In the genomic region with DNA sequence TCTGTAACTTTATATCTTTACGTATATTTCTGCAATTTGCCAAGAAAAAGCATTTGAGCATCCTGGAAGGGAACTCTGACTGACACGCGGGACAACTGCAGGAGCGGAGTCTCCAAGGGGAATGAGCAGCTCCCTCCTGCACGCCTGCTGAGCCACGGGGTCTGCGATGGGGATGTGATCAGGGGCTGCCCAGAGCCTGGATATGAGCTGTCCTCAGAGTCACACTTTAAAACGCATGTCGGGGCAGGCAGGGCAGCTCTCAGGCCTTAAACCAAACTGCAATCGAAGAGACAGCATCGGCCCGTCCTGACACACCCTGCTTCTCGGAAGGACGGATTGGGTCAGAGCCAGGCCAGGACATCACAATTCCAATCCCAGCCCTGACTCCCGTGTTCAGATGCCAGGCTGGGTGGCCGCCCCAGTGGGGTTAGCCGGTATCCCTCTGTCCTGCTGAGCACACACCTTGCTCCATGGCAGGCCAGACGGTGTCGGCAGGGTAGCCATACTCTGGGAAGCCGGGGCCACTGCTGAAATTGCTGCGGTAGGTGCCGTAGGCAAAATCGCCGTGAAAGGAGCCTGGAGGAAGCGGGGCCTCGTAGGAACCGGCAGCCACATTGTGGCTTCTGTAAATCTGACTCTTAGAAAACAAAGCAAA, we compare ENCODE assay signal across 22 cellular contexts. TPM values are rescaled to one million over a fixed set of nuclear protein-coding genes. Genes with fewer than 3 reads are reported as not detected.
A peak's percentile ranks its signal among the peaks of the same experiment; 100 is the strongest.
DNase-seq lines count a peak whose midpoint lies in the region; ATAC-seq, FAIRE-seq and TF ChIP-seq lines count a peak whose summit lies in the region.
"Had no signal": no experiment of that assay in that cellular context is flagged by ENCODE, and none has a peak within 500 bp of the region (broad histone marks: within the 10 kb centered on the region; RNA-seq: fewer than 3 reads in every experiment).

No MANE protein-coding gene starts in this region.

- H3K4me2 ChIP-seq in K562 (ENCODE audit: insufficient read depth, low read length): no peak overlapping the region
- H3K4me2 ChIP-seq: BLaER1 had no signal

- no peaks in the 10 kb centered on the region for H3K9me3 ChIP-seq in K562 (replicated peaks; ENCODE audit: control insufficient read depth, insufficient read depth, low read depth, low read length)
- H3K9me3 ChIP-seq: BLaER1, Caco-2, HAP-1 had no signal

- no peak for FAIRE-seq in K562 (lab: Jason Lieb, UNC)
- FAIRE-seq: A204.1, GM12878, GM18507, H54 had no signal

- no peak overlapping the region for H2AFZ ChIP-seq in K562 (ENCODE audit: low read depth, low read length)

- no TSS peak for BruUV-seq in K562 (replicated peaks; lab: Mats Ljungman, UMichigan)

- peak overlapping the region; percentile 83 for H3K27ac Mint-ChIP-seq in neural crest cell (ENCODE audit: unreplicated experiment)
- H3K27ac Mint-ChIP-seq: B cell; CD4-positive, CD25-positive, alpha-beta regulatory T cell; CD8-positive, alpha-beta T cell; HFFc6 had no signal

- no peaks in the 10 kb centered on the region for H3K9me1 ChIP-seq in K562 (ENCODE audit: control insufficient read depth, insufficient read depth, low read length)

- POLR2A ChIA-PET in RWPE1 (lab: Yijun Ruan, JAX; ENCODE audit: low non-redundant PET): no interaction called here
- POLR2A ChIA-PET in K562 (lab: Yijun Ruan, JAX): interaction anchor here (1.2 to 1.8 kb wide), 2 partner anchors 9 to 20 kb away, joined by 3 to 8 read pairs; no protein-coding TSS in a partner anchor

- H3K36me3 ChIP-seq in K562 (ENCODE audit: control insufficient read depth, insufficient read depth, low read length): peaks cover 97% of the 10 kb centered on the region

- TF ChIP-seq RAD21 in K562 (CRISPR knock-in tag; conservative IDR thresholded peaks at IDR 0.05 in 1 of 2, IDR thresholded peaks at IDR 0.05 in 1 of 2): no peak

- no peak for TF ChIP-seq EP300 in K562 (IDR thresholded peaks at IDR 0.05; ENCODE audit: low read length)

- no peaks in the 10 kb centered on the region for H3K27me3 ChIP-seq in K562 (ENCODE audit: control insufficient read depth in 2 of 2, insufficient read depth in 2 of 2, low read length in 2 of 2)
- H3K27me3 ChIP-seq: BLaER1 had no signal

- no peak overlapping the region for H3K4me3 ChIP-seq in K562
- H3K4me3 ChIP-seq: BLaER1, GM12878, HAP-1 had no signal

- H3K27ac ChIP-seq in RWPE1 (peak overlapping the region; percentile 6; the same call in 1 of the 2 replicates), K562 (ENCODE audit: extremely low read depth, low read depth, low read length) (no peak overlapping the region)
- H3K27ac ChIP-seq: BLaER1, C4-2B had no signal

- in situ Hi-C loops in K562 (cut with MboI): no loop called here

- H3K4me1 ChIP-seq in K562 (replicated peaks in 1 of 2; ENCODE audit: control insufficient read depth in 2 of 2, insufficient read depth in 2 of 2, low read length in 2 of 2): peaks cover 0 to 7% of the 10 kb centered on the region in 2 experiments; a peak in 2 of 5 replicates
- H3K4me1 ChIP-seq: BLaER1, Caco-2, HAP-1 had no signal

- CTCF ChIA-PET in RWPE1 (lab: Yijun Ruan, JAX): interaction anchor here (0.7 kb wide), 2 partner anchors 206 to 763 kb away, joined by 3 to 4 read pairs; a partner anchor contains a TSS
- CTCF ChIA-PET in K562 (lab: Yijun Ruan, JAX; ENCODE audit: low intra/inter-chr PET ratio): no interaction called here

- TF ChIP-seq CTCF in RWPE1 (conservative IDR thresholded peaks at IDR 0.05; ENCODE audit: low read depth) (no peak), K562 (IDR thresholded peaks at IDR 0.05 in 2 of 3, conservative IDR thresholded peaks at IDR 0.05 in 1 of 3; ENCODE audit: insufficient read depth in 2 of 3, low read depth in 1 of 3, low read length in 3 of 3) (no peak), neural crest cell (conservative IDR thresholded peaks at IDR 0.05) (no peak)

- no peak overlapping the region for H3K4me3 Mint-ChIP-seq in neural crest cell
- H3K4me3 Mint-ChIP-seq: B cell; CD4-positive, CD25-positive, alpha-beta regulatory T cell; CD8-positive, alpha-beta T cell; HFFc6 had no signal

- ATAC-seq in K562: no peak
- no peak for ATAC-seq in HG02840 (IDR thresholded peaks at IDR 0.05; ENCODE audit: low FRiP score, unreplicated experiment)
- ATAC-seq in GM21619 (IDR thresholded peaks at IDR 0.05; ENCODE audit: unreplicated experiment): no peak
- ATAC-seq: CD8-positive, alpha-beta T cell; GM12878 had no signal

- intact Hi-C loops in K562 (cut with micrococcal nuclease): no loop called here

- peaks cover 9% of the 10 kb centered on the region for H3K36me3 Mint-ChIP-seq in neural crest cell (ENCODE audit: low read depth)

- peaks cover 13% of the 10 kb centered on the region; the same call in 1 of the 3 replicates for H3K79me2 ChIP-seq in K562 (ENCODE audit: control insufficient read depth, insufficient read depth, low read length)

- DNase-seq in RWPE1 (ENCODE audit: low spot score) (no peak), K562 (ENCODE audit: extremely low read depth in 1 of 4, low spot score in 3 of 4) (no peak), neural crest cell (ENCODE audit: low read depth, low spot score) (no peak), A172 (ENCODE audit: low spot score) (no peak)
- DNase-seq: Caco-2; CD4-positive, CD25-positive, alpha-beta regulatory T cell; CD8-positive, alpha-beta T cell; DMS153; DND-41; GDM1; GOT3; HFFc6 had no signal

- no peaks in the 10 kb centered on the region for H3K27me3 Mint-ChIP-seq in neural crest cell (ENCODE audit: low read depth)
- H3K27me3 Mint-ChIP-seq: B cell; CD4-positive, CD25-positive, alpha-beta regulatory T cell had no signal

- peaks cover 11% of the 10 kb centered on the region for H4K20me1 ChIP-seq in K562 (replicated peaks; ENCODE audit: control insufficient read depth, insufficient read depth, low read length)

- no peaks in the 10 kb centered on the region for H3K4me1 Mint-ChIP-seq in neural crest cell
- H3K4me1 Mint-ChIP-seq: B cell had no signal

- WGBS in K562 (ENCODE audit: insufficient coverage, low coverage, missing lambda C conversion rate): 97% methylated on average over 25 of the region's 27 CpGs

- no peak overlapping the region for H3K9ac ChIP-seq in K562 (ENCODE audit: insufficient read depth in 1 of 2, low read depth in 2 of 2, low read length in 2 of 2)
- H3K9ac ChIP-seq: BLaER1 had no signal

- H3K9me3 Mint-ChIP-seq in neural crest cell: no peaks in the 10 kb centered on the region
- H3K9me3 Mint-ChIP-seq: CD4-positive, CD25-positive, alpha-beta regulatory T cell; CD8-positive, alpha-beta T cell; HFFc6 had no signal

- no peak for TF ChIP-seq POLR2A in K562 (conservative IDR thresholded peaks at IDR 0.05)

RNA-seq across cellular contexts. Expression of a gene that starts 17.2 kb away (rescaled TPM):
- 131 and 191 TPM in 2 replicates for total RNA-seq in K562 (2011; cell fraction: chromatin; rRNA removed; ENCODE audit: low replicate concordance)
- 87.9 and 99.6 TPM in 2 replicates for total RNA-seq in K562 (2011; cell fraction: nucleolus; rRNA removed)
- total RNA-seq in K562 (2011; cell fraction: nucleoplasm; rRNA removed): 87.4 and 93.4 TPM in 2 replicates
- total RNA-seq in K562 (2014; rRNA removed): 17.1 and 20.1 TPM in 2 replicates
- total RNA-seq in K562 (2014; rRNA removed; fragmentation: Illumina TruSeq; extraction: Trizol): 9.1 and 9.3 TPM in 2 replicates
- 8.7 and 11.1 TPM in 2 replicates for total RNA-seq in K562 (2015; rRNA removed; fragmentation: Illumina TruSeq; extraction: Trizol)
- 56.1 and 62.8 TPM in 2 replicates for total RNA-seq in K562 (2021)
- 14.0 and 25.1 TPM in 2 replicates for polyA plus RNA-seq in K562 (2011; rRNA removed)
- 14.1 and 19.3 TPM in 2 replicates for polyA plus RNA-seq in K562 (2011; cell fraction: cytosol; rRNA removed)
- polyA plus RNA-seq in K562 (2011; cell fraction: nucleus; rRNA removed): 83.4 and 92.4 TPM in 2 replicates
- 40.9 and 50.7 TPM in 2 replicates for polyA plus RNA-seq in K562 (2012)
- polyA plus RNA-seq in K562 (2014; fragmentation: Illumina TruSeq; extraction: Trizol): 44.6 and 47.6 TPM in 2 replicates
- polyA plus RNA-seq in K562 (2014; fragmentation: Nextera tagmentation; extraction: Ambion mirVana): 10 to 100 TPM in 1 of 2 experiments, 1 to 10 TPM in 1; 8.3 to 12.0 TPM
- polyA plus RNA-seq in K562 (2014; rRNA removed): 30.9 and 32.2 TPM in 2 replicates
- polyA minus RNA-seq in K562 (2011; rRNA and poly(A)+ RNA removed): 9.3 and 13.0 TPM in 2 replicates
- 32.1 and 45.6 TPM in 2 replicates for polyA minus RNA-seq in K562 (2011; cell fraction: cytosol; rRNA and poly(A)+ RNA removed)
- 19.7 and 31.5 TPM in 2 replicates for polyA minus RNA-seq in K562 (2011; cell fraction: nucleus; rRNA and poly(A)+ RNA removed)
- total RNA-seq in neural crest cell: 77.2 and 79.4 TPM in 2 replicates
- 35.0 and 46.3 TPM in 2 replicates for total RNA-seq in A172 (2014; rRNA removed; shearing (Covaris generic))

RNA-seq across cellular contexts. Expression of a gene that starts 26.0 kb away (rescaled TPM):
- total RNA-seq in K562 (2011; cell fraction: chromatin; rRNA removed; ENCODE audit: low replicate concordance): 37.0 and 74.1 TPM in 2 replicates
- total RNA-seq in K562 (2011; cell fraction: nucleolus; rRNA removed): 37.7 and 43.0 TPM in 2 replicates
- total RNA-seq in K562 (2011; cell fraction: nucleoplasm; rRNA removed): 29.3 and 32.3 TPM in 2 replicates
- total RNA-seq in K562 (2014; rRNA removed) (8.8 and 11.1 TPM in 2 replicates), K562 (2014; rRNA removed; fragmentation: Illumina TruSeq; extraction: Trizol) (2.5 and 2.9 TPM in 2 replicates), K562 (2015; rRNA removed; fragmentation: Illumina TruSeq; extraction: Trizol) (5.4 and 5.7 TPM in 2 replicates), K562 (2021) (16.3 and 17.4 TPM in 2 replicates), neural crest cell (28.7 and 29.6 TPM in 2 replicates)
- polyA plus RNA-seq in K562 (2011; rRNA removed) (4.4 and 6.8 TPM in 2 replicates), K562 (2014; fragmentation: Illumina TruSeq; extraction: Trizol) (4.9 and 8.4 TPM in 2 replicates), K562 (2014; fragmentation: Nextera tagmentation; extraction: Ambion mirVana) (under 1 TPM; 0.38 to 0.56 TPM), K562 (2014; rRNA removed) (14.1 and 15.1 TPM in 2 replicates)
- polyA plus RNA-seq in K562 (2011; cell fraction: cytosol; rRNA removed): 4.8 and 9.1 TPM in 2 replicates
- 52.4 and 74.6 TPM in 2 replicates for polyA plus RNA-seq in K562 (2011; cell fraction: nucleus; rRNA removed)
- 9.4 and 14.3 TPM in 2 replicates for polyA plus RNA-seq in K562 (2012)
- 1.9 and 2.4 TPM in 2 replicates for polyA minus RNA-seq in K562 (2011; rRNA and poly(A)+ RNA removed)
- 3.7 and 3.8 TPM in 2 replicates for polyA minus RNA-seq in K562 (2011; cell fraction: cytosol; rRNA and poly(A)+ RNA removed)
- 10.7 and 12.0 TPM in 2 replicates for polyA minus RNA-seq in K562 (2011; cell fraction: nucleus; rRNA and poly(A)+ RNA removed)
- total RNA-seq in A172 (2014; rRNA removed; shearing (Covaris generic)): 16.6 and 17.6 TPM in 2 replicates

RNA-seq across cellular contexts. Expression of a gene that starts 55.2 kb away (rescaled TPM):
- 255 and 404 TPM in 2 replicates for total RNA-seq in K562 (2011; cell fraction: chromatin; rRNA removed; ENCODE audit: low replicate concordance)
- 209 and 247 TPM in 2 replicates for total RNA-seq in K562 (2011; cell fraction: nucleolus; rRNA removed)
- 203 and 214 TPM in 2 replicates for total RNA-seq in K562 (2011; cell fraction: nucleoplasm; rRNA removed)
- total RNA-seq in K562 (2014; rRNA removed) (86.6 and 111 TPM in 2 replicates), K562 (2014; rRNA removed; fragmentation: Illumina TruSeq; extraction: Trizol) (82.4 and 104 TPM in 2 replicates), K562 (2015; rRNA removed; fragmentation: Illumina TruSeq; extraction: Trizol) (66.6 and 67.5 TPM in 2 replicates), K562 (2021) (118 and 139 TPM in 2 replicates), neural crest cell (82.1 and 86.6 TPM in 2 replicates)
- polyA plus RNA-seq in K562 (2011; rRNA removed) (114 and 119 TPM in 2 replicates), K562 (2014; fragmentation: Illumina TruSeq; extraction: Trizol) (99.8 and 122 TPM in 2 replicates), K562 (2014; fragmentation: Nextera tagmentation; extraction: Ambion mirVana) (10 to 100 TPM; 23.9 to 30.0 TPM), K562 (2014; rRNA removed) (129 and 143 TPM in 2 replicates)
- 102 and 129 TPM in 2 replicates for polyA plus RNA-seq in K562 (2011; cell fraction: cytosol; rRNA removed)
- polyA plus RNA-seq in K562 (2011; cell fraction: nucleus; rRNA removed): 346 and 387 TPM in 2 replicates
- 65.8 and 181 TPM in 2 replicates for polyA plus RNA-seq in K562 (2012)
- 81.4 and 83.2 TPM in 2 replicates for polyA minus RNA-seq in K562 (2011; rRNA and poly(A)+ RNA removed)
- polyA minus RNA-seq in K562 (2011; cell fraction: cytosol; rRNA and poly(A)+ RNA removed): 40.2 and 43.4 TPM in 2 replicates
- polyA minus RNA-seq in K562 (2011; cell fraction: nucleus; rRNA and poly(A)+ RNA removed): 68.0 and 90.1 TPM in 2 replicates
- 135 and 169 TPM in 2 replicates for total RNA-seq in A172 (2014; rRNA removed; shearing (Covaris generic))

RNA-seq across cellular contexts. Expression of a gene that starts 55.2 kb away (rescaled TPM):
- 129 and 278 TPM in 2 replicates for total RNA-seq in K562 (2011; cell fraction: chromatin; rRNA removed; ENCODE audit: low replicate concordance)
- 185 and 197 TPM in 2 replicates for total RNA-seq in K562 (2011; cell fraction: nucleolus; rRNA removed)
- 143 and 151 TPM in 2 replicates for total RNA-seq in K562 (2011; cell fraction: nucleoplasm; rRNA removed)
- total RNA-seq in K562 (2014; rRNA removed): 79.0 and 88.8 TPM in 2 replicates
- 38.1 and 38.3 TPM in 2 replicates for total RNA-seq in K562 (2014; rRNA removed; fragmentation: Illumina TruSeq; extraction: Trizol)
- 61.3 and 65.5 TPM in 2 replicates for total RNA-seq in K562 (2015; rRNA removed; fragmentation: Illumina TruSeq; extraction: Trizol)
- 101 and 104 TPM in 2 replicates for total RNA-seq in K562 (2021)
- polyA plus RNA-seq in K562 (2011; rRNA removed): 77.3 and 92.6 TPM in 2 replicates
- polyA plus RNA-seq in K562 (2011; cell fraction: cytosol; rRNA removed): 45.3 and 59.9 TPM in 2 replicates
- 432 and 490 TPM in 2 replicates for polyA plus RNA-seq in K562 (2011; cell fraction: nucleus; rRNA removed)
- polyA plus RNA-seq in K562 (2012): 54.6 and 62.9 TPM in 2 replicates
- 72.6 and 75.9 TPM in 2 replicates for polyA plus RNA-seq in K562 (2014; fragmentation: Illumina TruSeq; extraction: Trizol)
- 1 to 10 TPM; 6.7 to 9.6 TPM for polyA plus RNA-seq in K562 (2014; fragmentation: Nextera tagmentation; extraction: Ambion mirVana)
- polyA plus RNA-seq in K562 (2014; rRNA removed): 106 and 108 TPM in 2 replicates
- 19.2 and 21.9 TPM in 2 replicates for polyA minus RNA-seq in K562 (2011; rRNA and poly(A)+ RNA removed)
- 33.9 and 46.1 TPM in 2 replicates for polyA minus RNA-seq in K562 (2011; cell fraction: cytosol; rRNA and poly(A)+ RNA removed)
- polyA minus RNA-seq in K562 (2011; cell fraction: nucleus; rRNA and poly(A)+ RNA removed): 76.5 and 84.3 TPM in 2 replicates
- total RNA-seq in neural crest cell: 84.1 and 89.3 TPM in 2 replicates
- total RNA-seq in A172 (2014; rRNA removed; shearing (Covaris generic)): 99.2 and 148 TPM in 2 replicates
